Comparison of ENCODE assay signal across 13 cellular contexts in the genomic region with DNA sequence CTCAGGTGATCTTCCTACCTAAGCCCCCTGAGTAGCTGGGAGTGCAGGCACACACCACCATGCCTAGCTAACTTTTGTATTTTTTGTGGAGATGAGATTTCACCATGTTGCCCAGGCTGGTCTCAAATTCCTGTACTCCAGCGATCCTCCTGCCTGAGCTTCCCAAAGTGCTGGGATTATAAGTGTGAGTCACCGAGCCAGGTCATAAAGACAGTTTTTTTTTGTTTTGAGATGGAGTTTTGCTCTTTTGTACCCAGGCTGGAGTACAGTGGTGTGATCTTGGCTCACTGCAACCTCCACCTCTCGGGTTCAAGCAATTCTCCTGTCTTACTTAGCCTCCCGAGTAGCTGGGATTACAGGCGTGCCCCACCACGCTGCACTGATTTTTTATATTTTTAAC. TPM values are rescaled to one million over a fixed set of nuclear protein-coding genes. Genes with fewer than 3 reads are reported as not detected.
A peak's percentile ranks its signal among the peaks of the same experiment; 100 is the strongest.
DNase-seq lines count a peak whose midpoint lies in the region; ATAC-seq and TF ChIP-seq lines count a peak whose summit lies in the region.
"Had no signal": no experiment of that assay in that cellular context is flagged by ENCODE, and none has a peak within 500 bp of the region (broad histone marks: within the 10 kb centered on the region; RNA-seq: fewer than 3 reads in every experiment).

No MANE protein-coding gene starts in this region.

- peaks cover 83% of the 10 kb centered on the region for H3K79me2 ChIP-seq in GM23338 (replicated peaks; ENCODE audit: insufficient read depth)

- H3K27me3 Mint-ChIP-seq in GM23338 (ENCODE audit: insufficient read depth, low read depth, poor library complexity), result peaks cover 2% of the 10 kb centered on the region

- H3K36me3 ChIP-seq in GM23338 (ENCODE audit: insufficient read depth) (peaks cover 4% of the 10 kb centered on the region), SJCRH30 (no peaks in the 10 kb centered on the region)
- H3K36me3 ChIP-seq: ovary had no signal

- DNase-seq in GM23338 (ENCODE audit: low spot score) (no peak), SJCRH30 (peak; percentile 53 to 76), renal cortical epithelial cell (ENCODE audit: low read depth) (peak; percentile 59), DMS79 treated with DMSO at 0.1 percent for 48 hours (lab: John Stamatoyannopoulos, UW) (no peak), KBM-7 (no peak), SK-N-DZ (ENCODE audit: low spot score) (no peak)
- no peak for DNase-seq in activated effector memory CD4-positive, alpha-beta T cell treated with Interleukin-2 at 50 U/mL for 16 hours
- DNase-seq: anterior cingulate cortex; erythroblast; NK-92 treated with Interleukin-12 subunit alpha and Interleukin-12 subunit beta, amount 100 ng/mL, for 24 hours; ovary; upper lobe of right lung had no signal

- no peak overlapping the region for H2AFZ ChIP-seq in GM23338

- H3K27me3 ChIP-seq in GM23338 (ENCODE audit: insufficient read depth) (no peaks in the 10 kb centered on the region), SJCRH30 (no peaks in the 10 kb centered on the region)
- H3K27me3 ChIP-seq: ovary, upper lobe of right lung had no signal

- H3K27ac ChIP-seq in GM23338 (ENCODE audit: low read depth), result peak overlapping the region; percentile 63; the same call in 1 of the 2 replicates
- no peak overlapping the region for H3K27ac ChIP-seq in SJCRH30
- H3K27ac ChIP-seq: ovary had no signal

- peaks cover 23% of the 10 kb centered on the region for H4K20me1 ChIP-seq in GM23338 (replicated peaks; ENCODE audit: insufficient read depth)

- H3K4me3 ChIP-seq in GM23338 (no peak overlapping the region), SJCRH30 (no peak overlapping the region)
- H3K4me3 ChIP-seq: ovary, upper lobe of right lung had no signal

- peak overlapping the region; percentile 83 for H3K27ac Mint-ChIP-seq in GM23338

- 0 out of 2 replicates have a peak, but pooled peaks cover 4% of the 10 kb centered on the region for H3K9me2 ChIP-seq in GM23338 (ENCODE audit: insufficient read depth)

- no peaks in the 10 kb centered on the region for H3K9me3 Mint-ChIP-seq in GM23338

- in situ Hi-C loops in KBM-7 (cut with MboI; ENCODE audit: low pct_unique_long_range_greater_than_20kb, low sequenced_read_pairs), result no loop called here

- H3F3A ChIP-seq in GM23338 (replicated peaks; ENCODE audit: low read depth), result no peaks in the 10 kb centered on the region

- TF ChIP-seq CTCF in GM23338 (conservative IDR thresholded peaks at IDR 0.05; ENCODE audit: low read depth in 2 of 2), result no peak

- ATAC-seq in GM23338 (no peak), esophagus mucosa (peak; percentile 13)

- no peak overlapping the region for H3K4me3 Mint-ChIP-seq in GM23338

- no peaks in the 10 kb centered on the region for H3K9me3 ChIP-seq in SJCRH30 (replicated peaks)
- H3K9me3 ChIP-seq: ovary, upper lobe of right lung had no signal

- H3K36me3 Mint-ChIP-seq in GM23338 (ENCODE audit: low read depth), result peaks cover 26% of the 10 kb centered on the region

- no peaks in the 10 kb centered on the region for H3K4me1 Mint-ChIP-seq in GM23338

- H3K4me1 ChIP-seq in GM23338 (ENCODE audit: insufficient read depth), result no peaks in the 10 kb centered on the region
- peaks cover 38% of the 10 kb centered on the region for H3K4me1 ChIP-seq in SJCRH30

- H3K4me2 ChIP-seq in GM23338, result no peak overlapping the region

TF ChIP-seq in GM23338, 12 proteins besides CTCF, POLR2A, EP300 and RAD21 (continues in another document):
- no peak for TF ChIP-seq ZNF114 (CRISPR knock-in tag; IDR thresholded peaks at IDR 0.05)
- no peak for TF ChIP-seq ZNF331 (CRISPR knock-in tag; IDR thresholded peaks at IDR 0.05; ENCODE audit: low read depth)
- TF ChIP-seq, protein P1, sequence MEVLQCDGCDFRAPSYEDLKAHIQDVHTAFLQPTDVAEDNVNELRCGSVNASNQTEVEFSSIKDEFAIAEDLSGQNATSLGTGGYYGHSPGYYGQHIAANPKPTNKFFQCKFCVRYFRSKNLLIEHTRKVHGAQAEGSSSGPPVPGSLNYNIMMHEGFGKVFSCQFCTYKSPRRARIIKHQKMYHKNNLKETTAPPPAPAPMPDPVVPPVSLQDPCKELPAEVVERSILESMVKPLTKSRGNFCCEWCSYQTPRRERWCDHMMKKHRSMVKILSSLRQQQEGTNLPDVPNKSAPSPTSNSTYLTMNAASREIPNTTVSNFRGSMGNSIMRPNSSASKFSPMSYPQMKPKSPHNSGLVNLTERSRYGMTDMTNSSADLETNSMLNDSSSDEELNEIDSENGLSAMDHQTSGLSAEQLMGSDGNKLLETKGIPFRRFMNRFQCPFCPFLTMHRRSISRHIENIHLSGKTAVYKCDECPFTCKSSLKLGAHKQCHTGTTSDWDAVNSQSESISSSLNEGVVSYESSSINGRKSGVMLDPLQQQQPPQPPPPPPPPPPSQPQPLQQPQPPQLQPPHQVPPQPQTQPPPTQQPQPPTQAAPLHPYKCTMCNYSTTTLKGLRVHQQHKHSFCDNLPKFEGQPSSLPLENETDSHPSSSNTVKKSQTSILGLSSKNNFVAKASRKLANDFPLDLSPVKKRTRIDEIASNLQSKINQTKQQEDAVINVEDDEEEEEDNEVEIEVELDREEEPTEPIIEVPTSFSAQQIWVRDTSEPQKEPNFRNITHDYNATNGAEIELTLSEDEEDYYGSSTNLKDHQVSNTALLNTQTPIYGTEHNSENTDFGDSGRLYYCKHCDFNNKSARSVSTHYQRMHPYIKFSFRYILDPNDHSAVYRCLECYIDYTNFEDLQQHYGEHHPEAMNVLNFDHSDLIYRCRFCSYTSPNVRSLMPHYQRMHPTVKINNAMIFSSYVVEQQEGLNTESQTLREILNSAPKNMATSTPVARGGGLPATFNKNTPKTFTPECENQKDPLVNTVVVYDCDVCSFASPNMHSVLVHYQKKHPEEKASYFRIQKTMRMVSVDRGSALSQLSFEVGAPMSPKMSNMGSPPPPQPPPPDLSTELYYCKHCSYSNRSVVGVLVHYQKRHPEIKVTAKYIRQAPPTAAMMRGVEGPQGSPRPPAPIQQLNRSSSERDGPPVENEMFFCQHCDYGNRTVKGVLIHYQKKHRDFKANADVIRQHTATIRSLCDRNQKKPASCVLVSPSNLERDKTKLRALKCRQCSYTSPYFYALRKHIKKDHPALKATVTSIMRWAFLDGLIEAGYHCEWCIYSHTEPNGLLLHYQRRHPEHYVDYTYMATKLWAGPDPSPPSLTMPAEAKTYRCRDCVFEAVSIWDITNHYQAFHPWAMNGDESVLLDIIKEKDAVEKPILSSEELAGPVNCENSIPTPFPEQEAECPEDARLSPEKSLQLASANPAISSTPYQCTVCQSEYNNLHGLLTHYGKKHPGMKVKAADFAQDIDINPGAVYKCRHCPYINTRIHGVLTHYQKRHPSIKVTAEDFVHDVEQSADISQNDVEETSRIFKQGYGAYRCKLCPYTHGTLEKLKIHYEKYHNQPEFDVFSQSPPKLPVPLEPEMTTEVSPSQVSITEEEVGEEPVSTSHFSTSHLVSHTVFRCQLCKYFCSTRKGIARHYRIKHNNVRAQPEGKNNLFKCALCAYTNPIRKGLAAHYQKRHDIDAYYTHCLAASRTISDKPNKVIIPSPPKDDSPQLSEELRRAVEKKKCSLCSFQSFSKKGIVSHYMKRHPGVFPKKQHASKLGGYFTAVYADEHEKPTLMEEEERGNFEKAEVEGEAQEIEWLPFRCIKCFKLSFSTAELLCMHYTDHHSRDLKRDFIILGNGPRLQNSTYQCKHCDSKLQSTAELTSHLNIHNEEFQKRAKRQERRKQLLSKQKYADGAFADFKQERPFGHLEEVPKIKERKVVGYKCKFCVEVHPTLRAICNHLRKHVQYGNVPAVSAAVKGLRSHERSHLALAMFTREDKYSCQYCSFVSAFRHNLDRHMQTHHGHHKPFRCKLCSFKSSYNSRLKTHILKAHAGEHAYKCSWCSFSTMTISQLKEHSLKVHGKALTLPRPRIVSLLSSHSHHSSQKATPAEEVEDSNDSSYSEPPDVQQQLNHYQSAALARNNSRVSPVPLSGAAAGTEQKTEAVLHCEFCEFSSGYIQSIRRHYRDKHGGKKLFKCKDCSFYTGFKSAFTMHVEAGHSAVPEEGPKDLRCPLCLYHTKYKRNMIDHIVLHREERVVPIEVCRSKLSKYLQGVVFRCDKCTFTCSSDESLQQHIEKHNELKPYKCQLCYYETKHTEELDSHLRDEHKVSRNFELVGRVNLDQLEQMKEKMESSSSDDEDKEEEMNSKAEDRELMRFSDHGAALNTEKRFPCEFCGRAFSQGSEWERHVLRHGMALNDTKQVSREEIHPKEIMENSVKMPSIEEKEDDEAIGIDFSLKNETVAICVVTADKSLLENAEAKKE (CRISPR knock-in tag; IDR thresholded peaks at IDR 0.05), result no peak
- no peak for TF ChIP-seq JUNB (IDR thresholded peaks at IDR 0.05; ENCODE audit: unreplicated experiment)
- TF ChIP-seq, protein P2, sequence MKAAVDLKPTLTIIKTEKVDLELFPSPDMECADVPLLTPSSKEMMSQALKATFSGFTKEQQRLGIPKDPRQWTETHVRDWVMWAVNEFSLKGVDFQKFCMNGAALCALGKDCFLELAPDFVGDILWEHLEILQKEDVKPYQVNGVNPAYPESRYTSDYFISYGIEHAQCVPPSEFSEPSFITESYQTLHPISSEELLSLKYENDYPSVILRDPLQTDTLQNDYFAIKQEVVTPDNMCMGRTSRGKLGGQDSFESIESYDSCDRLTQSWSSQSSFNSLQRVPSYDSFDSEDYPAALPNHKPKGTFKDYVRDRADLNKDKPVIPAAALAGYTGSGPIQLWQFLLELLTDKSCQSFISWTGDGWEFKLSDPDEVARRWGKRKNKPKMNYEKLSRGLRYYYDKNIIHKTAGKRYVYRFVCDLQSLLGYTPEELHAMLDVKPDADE (IDR thresholded peaks at IDR 0.05), result no peak
- TF ChIP-seq POLR2AphosphoS5 (IDR thresholded peaks at IDR 0.05; ENCODE audit: low read depth), result no peak
- TF ChIP-seq EZH2phosphoT487 (IDR thresholded peaks at IDR 0.05; ENCODE audit: unreplicated experiment), result no peak
- no peak for TF ChIP-seq CREB1 (CRISPR knock-in tag; IDR thresholded peaks at IDR 0.05; ENCODE audit: low read depth)

RNA-seq across cellular contexts. Expression of a gene that starts 42.1 kb away (rescaled TPM):
- total RNA-seq in GM23338 (2014; rRNA removed; shearing (Covaris generic)), result 68.4 and 70.3 TPM in 2 replicates
- 18.7 and 21.5 TPM in 2 replicates for polyA plus RNA-seq in GM23338 (2016; fragmentation: Nextera tagmentation; extraction: Ambion mirVana)
- 47.7 and 54.8 TPM in 2 replicates for total RNA-seq in SJCRH30 (2014; rRNA removed; shearing (Covaris generic))
- total RNA-seq in esophagus mucosa, result 32.7 TPM
- 26.0 and 54.8 TPM in 2 replicates for total RNA-seq in renal cortical epithelial cell
- 21.7 and 21.8 TPM in 2 replicates for polyA plus RNA-seq in SK-N-DZ (2014; cell fraction: cytosol; rRNA removed)
- polyA plus RNA-seq in SK-N-DZ (2014; cell fraction: nucleus; rRNA removed), result 12.3 and 19.5 TPM in 2 replicates

Comparison
In these comparisons a context has a peak if more than half of its experiments do, and no peak if none do; other contexts are left out.
1. DNase-seq: peak in SJCRH30 (2 of 2) and renal cortical epithelial cell (single experiment); none in GM23338 (single experiment), activated effector memory CD4-positive, alpha-beta T cell treated with Interleukin-2 at 50 U/mL for 16 hours (single experiment), DMS79 treated with DMSO at 0.1 percent for 48 hours (single experiment), KBM-7 (single experiment) and SK-N-DZ (single experiment).